Comparison of ENCODE assay signal across 17 cellular contexts in genomic region chr19:47631681-47632446, GRCh38. TPM values are rescaled to one million over a fixed set of nuclear protein-coding genes. Genes with fewer than 3 reads are reported as not detected.
DNase-seq lines count a peak whose midpoint lies in the region; ATAC-seq and TF ChIP-seq lines count a peak whose summit lies in the region.
"Had no signal": no experiment of that assay in that cellular context is flagged by ENCODE, and none has a peak within 500 bp of the region (broad histone marks: within the 10 kb centered on the region; RNA-seq: fewer than 3 reads in every experiment).

No MANE protein-coding gene starts in this region.

- peaks cover 100% of the 10 kb centered on the region for H3K79me2 ChIP-seq in neural progenitor cell (ENCODE audit: low read depth)
- peaks cover 16% of the 10 kb centered on the region; the same call in 1 of the 2 replicates for H3K79me2 ChIP-seq in OCI-LY7 (ENCODE audit: insufficient read depth, low read depth, low read length)

- ATAC-seq in activated T-helper 17 cell treated with anti-CD3 and anti-CD28 coated beads, Interleukin-2, amount 50 U/mL, for 72 hours (replicated peaks): no peak
- ATAC-seq in gastroesophageal sphincter (peak; percentile 59), upper lobe of right lung (peak; percentile 57), GM21367 (IDR thresholded peaks at IDR 0.05; ENCODE audit: unreplicated experiment) (no peak)

- no peak overlapping the region for H3K4me3 ChIP-seq in gastroesophageal sphincter
- no peak overlapping the region for H3K4me3 ChIP-seq in neural progenitor cell
- H3K4me3 ChIP-seq in upper lobe of right lung: no peak overlapping the region
- no peak overlapping the region for H3K4me3 ChIP-seq in OCI-LY7 (ENCODE audit: low read depth, low read length, poor library complexity, severe bottlenecking)

- H3K4me2 ChIP-seq in neural progenitor cell (no peak overlapping the region), OCI-LY7 (ENCODE audit: low read length) (no peak overlapping the region)

- intact Hi-C loops in upper lobe of right lung (cut with DNase I): no loop called here
- intact Hi-C loops in OCI-LY7 (cut with micrococcal nuclease; ENCODE audit: unreplicated experiment): no loop called here

- no peak overlapping the region for H3K9ac ChIP-seq in neural progenitor cell

- H3F3A ChIP-seq in neural progenitor cell (ENCODE audit: low read depth): no peaks in the 10 kb centered on the region

- TF ChIP-seq CTCF in gastroesophageal sphincter (IDR thresholded peaks at IDR 0.05): no peak
- no peak for TF ChIP-seq CTCF in neural progenitor cell (IDR thresholded peaks at IDR 0.05)
- TF ChIP-seq CTCF in upper lobe of right lung (IDR thresholded peaks at IDR 0.05): no peak
- no peak for TF ChIP-seq CTCF in OCI-LY7 (conservative IDR thresholded peaks at IDR 0.05; ENCODE audit: low read length)
- no peak for TF ChIP-seq CTCF in HFFc6 (IDR thresholded peaks at IDR 0.05)

- CTCF ChIA-PET in OCI-LY7 (lab: Charles Lee; ENCODE audit: unreplicated experiment): no interaction called here

- POLR2A ChIA-PET in OCI-LY7 (lab: Charles Lee): no interaction called here

- H3K4me1 ChIP-seq in gastroesophageal sphincter: peaks cover 0 to 54% (median 0%) of the 10 kb centered on the region in 3 donors
- no peaks in the 10 kb centered on the region for H3K4me1 ChIP-seq in neural progenitor cell
- peaks cover 14% of the 10 kb centered on the region for H3K4me1 ChIP-seq in upper lobe of right lung
- H3K4me1 ChIP-seq in OCI-LY7 (ENCODE audit: insufficient read depth, low read length, poor library complexity, severe bottlenecking): no peaks in the 10 kb centered on the region
- H3K4me1 ChIP-seq: BE2C had no signal

- H3K27ac Mint-ChIP-seq in activated T-helper 17 cell treated with anti-CD3 and anti-CD28 coated beads, Interleukin-2, amount 50 U/mL, for 72 hours: peak overlapping the region; percentile 75
- H3K27ac Mint-ChIP-seq in neural progenitor cell (peak overlapping the region; percentile 12), HFFc6 (no peak overlapping the region)

- no peak for DNase-seq in neural progenitor cell (ENCODE audit: low spot score)
- DNase-seq in upper lobe of right lung: no peak
- DNase-seq in OCI-LY7 (ENCODE audit: low spot score): no peak
- no peak for DNase-seq in HFFc6
- DNase-seq: activated CD4-positive, CD25-positive, alpha-beta regulatory T cell; BE2C; GF-D8; immature natural killer cell; NCI-H146; NCI-H345; stimulated activated CD4-positive, alpha-beta T cell treated with anti-CD3 and anti-CD28 coated beads, Interleukin-4, amount 100 ng/mL, for 1 hour had no signal

- H3K27ac ChIP-seq in gastroesophageal sphincter (peak overlapping the region in 3 of 4 donors; percentile 59 to 71 (median 66)), neural progenitor cell (no peak overlapping the region), upper lobe of right lung (no peak overlapping the region), OCI-LY7 (ENCODE audit: low read depth, low read length, poor library complexity, severe bottlenecking) (no peak overlapping the region)

- WGBS in gastroesophageal sphincter (ENCODE audit: low coverage in 1 of 2), 2 donors: 84 to 87% methylated on average over 7 to 11 of the region's 18 CpGs

- no peak overlapping the region for H2AFZ ChIP-seq in neural progenitor cell (replicated peaks)
- no peak overlapping the region for H2AFZ ChIP-seq in OCI-LY7 (ENCODE audit: low read length)

- H3K9me3 Mint-ChIP-seq in activated T-helper 17 cell treated with anti-CD3 and anti-CD28 coated beads, Interleukin-2, amount 50 U/mL, for 72 hours: no peaks in the 10 kb centered on the region
- no peaks in the 10 kb centered on the region for H3K9me3 Mint-ChIP-seq in neural progenitor cell
- H3K9me3 Mint-ChIP-seq in HFFc6: no peaks in the 10 kb centered on the region
- H3K9me3 Mint-ChIP-seq: immature natural killer cell had no signal

- H3K27me3 Mint-ChIP-seq in activated T-helper 17 cell treated with anti-CD3 and anti-CD28 coated beads, Interleukin-2, amount 50 U/mL, for 72 hours: no peaks in the 10 kb centered on the region
- H3K27me3 Mint-ChIP-seq in neural progenitor cell (ENCODE audit: insufficient read depth, low read depth) (peaks cover 6% of the 10 kb centered on the region), HFFc6 (ENCODE audit: insufficient read depth) (no peaks in the 10 kb centered on the region; the same call in 1 of the 2 replicates)

- H3K36me3 ChIP-seq in gastroesophageal sphincter: no peaks in the 10 kb centered on the region
- H3K36me3 ChIP-seq in neural progenitor cell: no peaks in the 10 kb centered on the region
- H3K36me3 ChIP-seq in upper lobe of right lung: no peaks in the 10 kb centered on the region
- H3K36me3 ChIP-seq in OCI-LY7 (ENCODE audit: insufficient read depth, low read length): peaks cover 16% of the 10 kb centered on the region
- H3K36me3 ChIP-seq: BE2C had no signal

- H3K4me1 Mint-ChIP-seq in activated T-helper 17 cell treated with anti-CD3 and anti-CD28 coated beads, Interleukin-2, amount 50 U/mL, for 72 hours: peaks cover 6% of the 10 kb centered on the region
- H3K4me1 Mint-ChIP-seq in neural progenitor cell: peaks cover 8% of the 10 kb centered on the region
- peaks cover 14% of the 10 kb centered on the region for H3K4me1 Mint-ChIP-seq in HFFc6 (ENCODE audit: low read depth)

- H3K9me3 ChIP-seq in gastroesophageal sphincter: no peaks in the 10 kb centered on the region
- no peaks in the 10 kb centered on the region for H3K9me3 ChIP-seq in neural progenitor cell (ENCODE audit: low read depth)
- no peaks in the 10 kb centered on the region for H3K9me3 ChIP-seq in upper lobe of right lung
- no peaks in the 10 kb centered on the region for H3K9me3 ChIP-seq in OCI-LY7 (ENCODE audit: low read length)
- H3K9me3 ChIP-seq: BE2C had no signal

- TF ChIP-seq POLR2A in gastroesophageal sphincter (IDR thresholded peaks at IDR 0.05): no peak

- no peaks in the 10 kb centered on the region for H3K9me2 ChIP-seq in OCI-LY7 (ENCODE audit: insufficient read depth, low read length)

- peaks cover 7% of the 10 kb centered on the region for H3K36me3 Mint-ChIP-seq in activated T-helper 17 cell treated with anti-CD3 and anti-CD28 coated beads, Interleukin-2, amount 50 U/mL, for 72 hours (ENCODE audit: low read depth)
- H3K36me3 Mint-ChIP-seq in neural progenitor cell (peaks cover 16% of the 10 kb centered on the region), HFFc6 (ENCODE audit: low read depth) (peaks cover 6% of the 10 kb centered on the region; the same call in 1 of the 2 replicates)

- BruUV-seq in OCI-LY7 (replicated peaks; lab: Mats Ljungman, UMichigan): no TSS peak

- H3K4me3 Mint-ChIP-seq in activated T-helper 17 cell treated with anti-CD3 and anti-CD28 coated beads, Interleukin-2, amount 50 U/mL, for 72 hours: no peak overlapping the region
- H3K4me3 Mint-ChIP-seq in neural progenitor cell: no peak overlapping the region
- no peak overlapping the region for H3K4me3 Mint-ChIP-seq in HFFc6
- H3K4me3 Mint-ChIP-seq: immature natural killer cell had no signal

- no peak for TF ChIP-seq EP300 in gastroesophageal sphincter (IDR thresholded peaks at IDR 0.05)

- H3K27me3 ChIP-seq in gastroesophageal sphincter (no peaks in the 10 kb centered on the region), neural progenitor cell (no peaks in the 10 kb centered on the region), upper lobe of right lung (no peaks in the 10 kb centered on the region)
- H3K27me3 ChIP-seq: BE2C had no signal

- peaks cover 87% of the 10 kb centered on the region for H4K20me1 ChIP-seq in neural progenitor cell (ENCODE audit: low read depth)
- 0 out of 2 replicates have a peak, but pooled peaks cover 7% of the 10 kb centered on the region for H4K20me1 ChIP-seq in OCI-LY7 (ENCODE audit: insufficient read depth, low read length)

RNA-seq across cellular contexts. Expression of gene BICRA, which starts 22.9 kb away (rescaled TPM):
- 10 to 100 TPM; 10.3 to 12.2 TPM for total RNA-seq in activated T-helper 17 cell treated with anti-CD3 and anti-CD28 coated beads, Interleukin-2, amount 50 U/mL, for 72 hours
- total RNA-seq in gastroesophageal sphincter (10 to 100 TPM in 2 of 4 donors, 1 to 10 TPM in 2; 6.5 to 29.1 (median 11.5) TPM), neural progenitor cell (ENCODE audit: low replicate concordance) (6.4 and 15.6 TPM in 2 replicates), upper lobe of right lung (15.9 TPM), OCI-LY7 (2022) (16.0 and 16.5 TPM in 2 replicates)
- total RNA-seq in OCI-LY7 (2014; rRNA removed; shearing (Covaris generic)): 2.1 and 4.4 TPM in 2 replicates
- total RNA-seq in HFFc6 (2021; fragmentation: NEBNext Ultra II Directional; extraction: Animal tissue kit (Norgen Biotek cat#: 25700)): 10 to 100 TPM; 11.8 to 16.7 (median 15.5) TPM

RNA-seq across cellular contexts. Expression of gene ZNF541, which starts 58.9 kb away (rescaled TPM):
- under 1 TPM; 0.04 to 0.98 TPM for total RNA-seq in activated T-helper 17 cell treated with anti-CD3 and anti-CD28 coated beads, Interleukin-2, amount 50 U/mL, for 72 hours
- total RNA-seq in gastroesophageal sphincter (under 1 TPM in 1 of 4 donors, not detected in 3; 0.05 TPM), neural progenitor cell (ENCODE audit: low replicate concordance) (not detected in 2 replicates), upper lobe of right lung (0.26 TPM), OCI-LY7 (2022) (not detected in 2 replicates)
- not detected in 2 replicates for total RNA-seq in OCI-LY7 (2014; rRNA removed; shearing (Covaris generic))
- under 1 TPM in 1 of 6 experiments, not detected in 5; 0.26 TPM for total RNA-seq in HFFc6 (2021; fragmentation: NEBNext Ultra II Directional; extraction: Animal tissue kit (Norgen Biotek cat#: 25700))
- total RNA-seq: activated CD8-positive, alpha-beta memory T cell treated with anti-CD3 and anti-CD28 coated beads for 36 hours; glomerular endothelial cell; skeletal muscle tissue had no signal

Comparison
In these comparisons a context has a peak if more than half of its experiments do, and no peak if none do; other contexts are left out.
1. ATAC-seq: peak in gastroesophageal sphincter (single experiment) and upper lobe of right lung (single experiment); none in activated T-helper 17 cell treated with anti-CD3 and anti-CD28 coated beads, Interleukin-2, amount 50 U/mL, for 72 hours (single experiment) and GM21367 (single experiment).
2. H3K27ac ChIP-seq: peak in gastroesophageal sphincter (3 of 4); none in neural progenitor cell (single experiment), upper lobe of right lung (single experiment) and OCI-LY7 (single experiment).